In the genomic region with DNA sequence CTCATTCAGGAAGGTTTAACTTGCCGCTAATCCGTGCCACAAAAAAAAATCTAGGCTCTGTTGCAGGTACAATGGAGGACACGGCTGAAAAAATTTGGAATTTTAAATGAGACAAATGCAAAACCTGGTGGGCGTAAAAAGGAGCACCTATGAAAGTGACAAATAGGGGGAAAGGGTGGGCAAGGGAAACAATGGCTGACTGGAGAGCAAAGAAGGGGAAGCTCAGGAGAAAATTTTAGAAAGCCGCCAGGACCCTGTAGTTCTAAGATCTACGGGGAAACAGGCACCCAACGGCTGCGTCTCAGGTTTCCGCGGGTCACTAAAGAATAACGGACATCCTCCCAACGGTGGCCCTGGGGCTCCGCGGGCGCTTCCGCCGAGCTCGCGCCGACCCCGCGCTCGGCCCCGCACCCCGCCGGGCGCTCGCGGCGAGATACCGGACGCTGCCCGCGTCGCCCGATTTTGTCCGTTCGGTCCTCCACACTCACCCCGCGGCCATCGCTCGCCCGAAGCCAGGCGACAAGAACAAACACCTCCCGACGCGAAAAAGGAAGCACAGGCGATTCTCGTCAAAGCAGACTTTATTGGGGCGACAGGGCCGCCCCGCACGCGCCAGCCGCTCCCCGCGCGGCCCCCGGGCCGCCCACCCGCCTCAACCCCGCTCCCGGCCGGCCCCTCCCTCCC, we compare ENCODE assay signal across 8 cellular contexts. TPM values are rescaled to one million over a fixed set of nuclear protein-coding genes. Genes with fewer than 3 reads are reported as not detected.
DNase-seq lines count a peak whose midpoint lies in the region; ATAC-seq, FAIRE-seq and TF ChIP-seq lines count a peak whose summit lies in the region.

No MANE protein-coding gene starts in this region.

- peak; percentile 81 for DNase-seq in COLO668 (lab: John Stamatoyannopoulos, UW; ENCODE audit: unreplicated experiment)
- DNase-seq in NAMALWA (ENCODE audit: low spot score), result peak; percentile 73
- peak; percentile 16 for DNase-seq in T1000 (lab: John Stamatoyannopoulos, UW)
- no peak for DNase-seq in brain microvascular endothelial cell
- DNase-seq in kidney, result no peak
- DNase-seq in stimulated activated CD4-positive, alpha-beta T cell treated with anti-CD3 and anti-CD28 coated beads, Interleukin-2, amount 100 ng/mL, for 24 hours, result peak; percentile 57 to 67
- no peak for DNase-seq in DMS114 treated with DMSO at 0.1 percent for 48 hours (lab: John Stamatoyannopoulos, UW; ENCODE audit: unreplicated experiment)

- peak overlapping the region; percentile 87 for H3K27ac ChIP-seq in brain microvascular endothelial cell
- H3K27ac ChIP-seq in kidney (ENCODE audit: low read depth in 2 of 2, low read length in 2 of 2), result peak overlapping the region; percentile 93 to 95

- no peak for FAIRE-seq in kidney (lab: Jason Lieb, UNC)

- H3K4me3 ChIP-seq in brain microvascular endothelial cell (ENCODE audit: low read depth, low read length) (peak overlapping the region; percentile 80), kidney (ENCODE audit: low read length in 2 of 2) (peak overlapping the region; percentile 83 to 89)

- H3K4me1 ChIP-seq in kidney (ENCODE audit: control insufficient read depth in 1 of 2, insufficient read depth in 1 of 2, low read depth in 1 of 2, low read length in 2 of 2), result peaks cover 13 to 18% of the 10 kb centered on the region in 2 donors

- TF ChIP-seq CTCF in brain microvascular endothelial cell (IDR thresholded peaks at IDR 0.05; ENCODE audit: low read depth, low read length, missing control alignments) (no peak), kidney (IDR thresholded peaks at IDR 0.05; ENCODE audit: borderline replicate concordance, extremely low read depth, insufficient read depth) (no peak)

- no peaks in the 10 kb centered on the region for H3K9me3 ChIP-seq in kidney (ENCODE audit: control insufficient read depth in 1 of 2, low read length in 2 of 2)

- H3K36me3 ChIP-seq in brain microvascular endothelial cell (replicated peaks) (no peaks in the 10 kb centered on the region), kidney (ENCODE audit: control insufficient read depth in 1 of 2, insufficient read depth in 2 of 2, low read length in 2 of 2) (no peaks in the 10 kb centered on the region)

- intact Hi-C loops in kidney (cut with DNase I), result no loop called here

- no peaks in the 10 kb centered on the region for H3K27me3 ChIP-seq in brain microvascular endothelial cell (replicated peaks)

- ATAC-seq in GM21423 (IDR thresholded peaks at IDR 0.05; ENCODE audit: unreplicated experiment), result peak; percentile 19

- H3K9ac ChIP-seq in kidney (ENCODE audit: low read length in 2 of 2), result peak overlapping the region; percentile 80 to 86

- in situ Hi-C loops in brain microvascular endothelial cell (cut with HindIII; ENCODE audit: low pct_ligation_motif_present, low sequenced_read_pairs), result no loop called here

RNA-seq across cellular contexts. Expression of gene YY1, which starts 1.1 kb away (rescaled TPM):
- total RNA-seq in kidney, result 60.4 TPM
- polyA plus RNA-seq in kidney (ENCODE audit: insufficient read depth, low read depth, low replicate concordance), result 34.2 TPM

Comparison
In these comparisons a context has a peak if more than half of its experiments do, and no peak if none do; other contexts are left out.
1. DNase-seq: peak in COLO668 (single experiment), NAMALWA (single experiment), T1000 (single experiment) and stimulated activated CD4-positive, alpha-beta T cell treated with anti-CD3 and anti-CD28 coated beads, Interleukin-2, amount 100 ng/mL, for 24 hours (2 of 2); none in brain microvascular endothelial cell (single experiment), kidney (single experiment) and DMS114 treated with DMSO at 0.1 percent for 48 hours (single experiment).